In the genomic region with DNA sequence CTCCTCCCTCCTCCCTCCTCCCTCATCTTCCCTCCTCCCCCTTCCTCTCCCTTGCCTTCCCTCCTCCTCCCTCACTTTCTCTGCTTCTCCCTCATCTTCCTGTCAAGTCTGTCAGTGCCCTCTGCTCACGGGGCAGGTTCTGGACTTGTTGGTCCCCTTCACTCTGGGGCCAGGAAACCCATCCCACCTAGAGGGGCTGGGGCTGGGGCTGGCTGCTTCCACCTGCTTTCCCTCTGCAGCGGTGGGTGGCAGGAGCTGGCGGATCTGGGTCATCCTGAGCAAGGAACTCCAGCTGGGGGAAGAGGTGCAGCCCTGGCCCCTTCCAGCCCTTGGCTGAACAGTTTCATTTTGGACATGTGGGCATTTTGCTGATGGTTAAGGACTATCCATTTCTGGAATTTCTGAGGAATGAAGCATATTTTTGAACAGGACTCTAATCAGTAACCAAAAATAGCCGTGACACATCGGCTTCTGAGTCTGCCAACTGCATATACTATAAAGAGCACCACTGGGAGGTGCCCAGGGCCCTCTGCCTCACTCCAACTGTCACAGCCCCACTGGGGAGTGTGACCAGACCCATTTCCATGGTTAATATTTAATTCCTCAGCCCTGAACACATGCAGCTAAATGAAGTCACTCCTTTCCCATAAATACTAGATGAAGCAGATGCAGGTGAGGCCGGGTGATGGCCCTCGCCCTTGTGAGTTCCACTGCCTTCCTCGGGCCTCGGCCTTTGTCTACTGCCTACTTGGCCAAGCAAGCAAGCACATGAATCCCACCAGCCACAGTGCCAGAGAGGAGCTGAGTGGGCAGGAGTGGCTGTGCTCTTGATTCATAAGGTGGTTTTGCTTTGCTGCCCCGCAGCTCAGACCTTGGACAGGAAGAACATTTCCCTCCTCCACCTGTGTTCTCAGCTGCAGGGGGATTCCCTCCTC, we compare ENCODE assay signal across 9 cellular contexts. TPM values are rescaled to one million over a fixed set of nuclear protein-coding genes. Genes with fewer than 3 reads are reported as not detected.
DNase-seq lines count a peak whose midpoint lies in the region; ATAC-seq and TF ChIP-seq lines count a peak whose summit lies in the region.
"Had no signal": no experiment of that assay in that cellular context is flagged by ENCODE, and none has a peak within 500 bp of the region (broad histone marks: within the 10 kb centered on the region; RNA-seq: fewer than 3 reads in every experiment).

No MANE protein-coding gene starts in this region.

- intact Hi-C loops in colonic mucosa (cut with DNase I): no loop called here

- H3K9me3 ChIP-seq in colonic mucosa: no peaks in the 10 kb centered on the region
- H3K9me3 ChIP-seq: suprapubic skin had no signal

- DNase-seq in Caki2 (ENCODE audit: low read depth): peak; percentile 80
- peak; percentile 72 for DNase-seq in colonic mucosa
- peak; percentile 74 for DNase-seq in myocyte (ENCODE audit: low read depth)
- DNase-seq in epidermal melanocyte (ENCODE audit: insufficient read length, low spot score): no peak
- no peak for DNase-seq in NCI-H128 (lab: John Stamatoyannopoulos, UW; ENCODE audit: unreplicated experiment)

- H3K4me1 ChIP-seq in colonic mucosa: peaks cover 7% of the 10 kb centered on the region

- H3K9ac ChIP-seq in colonic mucosa (ENCODE audit: low read depth in 2 of 2, low read length in 2 of 2): no peak overlapping the region

- H3K36me3 ChIP-seq in colonic mucosa: no peaks in the 10 kb centered on the region
- H3K36me3 ChIP-seq: suprapubic skin had no signal

- TF ChIP-seq CTCF in colonic mucosa (IDR thresholded peaks at IDR 0.05): no peak

- H3K27me3 ChIP-seq in colonic mucosa: no peaks in the 10 kb centered on the region
- H3K27me3 ChIP-seq: suprapubic skin had no signal

- H3K4me3 ChIP-seq in colonic mucosa: no peak overlapping the region
- H3K4me3 ChIP-seq: suprapubic skin had no signal

- in situ Hi-C loops in Caki2 (cut with HindIII; ENCODE audit: low pct_unique_long_range_greater_than_20kb, low sequenced_read_pairs): no loop called here

- H3K27ac ChIP-seq in colonic mucosa: peak overlapping the region; percentile 19
- H3K27ac ChIP-seq: suprapubic skin had no signal

- peak; percentile 73 for ATAC-seq in HG02759 (IDR thresholded peaks at IDR 0.05; ENCODE audit: unreplicated experiment)
- no peak for ATAC-seq in HG02884 (IDR thresholded peaks at IDR 0.05; ENCODE audit: unreplicated experiment)
- ATAC-seq in HG03045 (IDR thresholded peaks at IDR 0.05; ENCODE audit: unreplicated experiment): no peak

RNA-seq across cellular contexts. Expression of a gene that starts 39.8 kb away (rescaled TPM):
- 0.03 and 22.1 TPM in 2 replicates for total RNA-seq in Caki2 (2014; rRNA removed; shearing (Covaris generic); ENCODE audit: low replicate concordance)
- total RNA-seq in colonic mucosa (10 to 100 TPM; 41.5 to 48.6 TPM), myocyte (0.05 and 2.4 TPM in 2 replicates)
- 0.05 TPM for polyA plus RNA-seq in myocyte (2012)

RNA-seq across cellular contexts. Expression of a gene that starts 39.9 kb away (rescaled TPM):
- total RNA-seq in Caki2 (2014; rRNA removed; shearing (Covaris generic); ENCODE audit: low replicate concordance): 0.41 and 2.7 TPM in 2 replicates
- 10 to 100 TPM; 18.6 to 25.7 TPM for total RNA-seq in colonic mucosa
- total RNA-seq in myocyte: not detected in 2 replicates
- 1.6 TPM for polyA plus RNA-seq in myocyte (2012)

Comparison
In these comparisons a context has a peak if more than half of its experiments do, and no peak if none do; other contexts are left out.
1. DNase-seq: peak in Caki2 (single experiment), colonic mucosa (single experiment) and myocyte (single experiment); none in epidermal melanocyte (single experiment) and NCI-H128 (single experiment).